In genomic region chr5:180799902-180800801, GRCh38 we compare ENCODE assay signal across 9 cellular contexts. TPM values are rescaled to one million over a fixed set of nuclear protein-coding genes. Genes with fewer than 3 reads are reported as not detected.
DNase-seq lines count a peak whose midpoint lies in the region; ATAC-seq and TF ChIP-seq lines count a peak whose summit lies in the region.
"Had no signal": no experiment of that assay in that cellular context is flagged by ENCODE, and none has a peak within 500 bp of the region (broad histone marks: within the 10 kb centered on the region; RNA-seq: fewer than 3 reads in every experiment).

No MANE protein-coding gene starts in this region.

- intact Hi-C loops in activated CD4-positive, alpha-beta T cell treated with anti-CD3 and anti-CD28 coated beads for 36 hours (cut with DNase I, micrococcal nuclease), result loop anchor here in 1 of 2 experiments (5.0 kb wide), 1 partner anchor 372 kb away; no protein-coding TSS in a partner anchor

- no peak overlapping the region for H3K4me3 ChIP-seq in fibroblast of villous mesenchyme (ENCODE audit: low read depth, low read length)

- POLR2A ChIA-PET in activated CD4-positive, alpha-beta T cell treated with anti-CD3 and anti-CD28 coated beads for 36 hours (lab: Charles Lee), result interaction anchor here (0.6 kb wide), 1 partner anchor 31 kb away, joined by 3 read pairs; no protein-coding TSS in a partner anchor

- DNase-seq in activated CD4-positive, alpha-beta T cell treated with anti-CD3 and anti-CD28 coated beads for 36 hours, result no peak
- DNase-seq in activated CD4-positive, alpha-beta T cell treated with anti-CD3 and anti-CD28 coated beads, Interleukin-2, amount 50 U/mL, for 1 hour, result no peak
- DNase-seq in activated CD8-positive, alpha-beta memory T cell treated with anti-CD3 and anti-CD28 coated beads, Interleukin-2, amount 50 U/mL, for 4 hours, result peak; percentile 18
- DNase-seq in fibroblast of villous mesenchyme (ENCODE audit: low read depth) (peak; percentile 61), COLO668 (lab: John Stamatoyannopoulos, UW; ENCODE audit: unreplicated experiment) (no peak), NCI-H774 (lab: John Stamatoyannopoulos, UW) (no peak)
- no peak for DNase-seq in stimulated activated naive CD8-positive, alpha-beta T cell treated with anti-CD3 and anti-CD28 coated beads, Interleukin-15, amount 100 ng/mL, for 72 hours
- DNase-seq: AML-193 had no signal

- no peaks in the 10 kb centered on the region for H3K9me3 Mint-ChIP-seq in activated CD4-positive, alpha-beta T cell treated with anti-CD3 and anti-CD28 coated beads for 36 hours (ENCODE audit: low read depth)
- H3K9me3 Mint-ChIP-seq in stimulated activated naive CD8-positive, alpha-beta T cell treated with anti-CD3 and anti-CD28 coated beads, Interleukin-15, amount 100 ng/mL, for 72 hours, result no peaks in the 10 kb centered on the region

- CTCF ChIA-PET in activated CD4-positive, alpha-beta T cell treated with anti-CD3 and anti-CD28 coated beads for 36 hours (lab: Charles Lee), result interaction anchor here (0.5 to 1.8 kb wide), 6 partner anchors 11 to 451 kb away, joined by 3 to 11 read pairs (median 3); no protein-coding TSS in a partner anchor

- peak overlapping the region; percentile 55 for H3K27ac Mint-ChIP-seq in activated CD4-positive, alpha-beta T cell treated with anti-CD3 and anti-CD28 coated beads for 36 hours
- peak overlapping the region; percentile 69 to 74 for H3K27ac Mint-ChIP-seq in stimulated activated naive CD8-positive, alpha-beta T cell treated with anti-CD3 and anti-CD28 coated beads, Interleukin-15, amount 100 ng/mL, for 72 hours

- H3K4me1 Mint-ChIP-seq in activated CD4-positive, alpha-beta T cell treated with anti-CD3 and anti-CD28 coated beads for 36 hours, result peaks cover 74% of the 10 kb centered on the region
- peaks cover 86% of the 10 kb centered on the region for H3K4me1 Mint-ChIP-seq in stimulated activated naive CD8-positive, alpha-beta T cell treated with anti-CD3 and anti-CD28 coated beads, Interleukin-15, amount 100 ng/mL, for 72 hours

- no peak for ATAC-seq in activated CD4-positive, alpha-beta T cell treated with anti-CD3 and anti-CD28 coated beads for 36 hours
- ATAC-seq in stimulated activated naive CD8-positive, alpha-beta T cell treated with anti-CD3 and anti-CD28 coated beads, Interleukin-15, amount 100 ng/mL, for 72 hours, result peak; percentile 36
- no peak for ATAC-seq in HG02970 (IDR thresholded peaks at IDR 0.05; ENCODE audit: low FRiP score, unreplicated experiment)

- peaks cover 74% of the 10 kb centered on the region for H3K36me3 Mint-ChIP-seq in activated CD4-positive, alpha-beta T cell treated with anti-CD3 and anti-CD28 coated beads for 36 hours (ENCODE audit: low read depth)

- peak overlapping the region; percentile 54 for H3K4me3 Mint-ChIP-seq in activated CD4-positive, alpha-beta T cell treated with anti-CD3 and anti-CD28 coated beads for 36 hours
- H3K4me3 Mint-ChIP-seq in stimulated activated naive CD8-positive, alpha-beta T cell treated with anti-CD3 and anti-CD28 coated beads, Interleukin-15, amount 100 ng/mL, for 72 hours, result peak overlapping the region; percentile 85 to 90

- TF ChIP-seq CTCF in fibroblast of villous mesenchyme (IDR thresholded peaks at IDR 0.05; ENCODE audit: insufficient read depth, low read depth, low read length), result peak; percentile 5

- no peaks in the 10 kb centered on the region for H3K27me3 Mint-ChIP-seq in activated CD4-positive, alpha-beta T cell treated with anti-CD3 and anti-CD28 coated beads for 36 hours
- no peaks in the 10 kb centered on the region for H3K27me3 Mint-ChIP-seq in stimulated activated naive CD8-positive, alpha-beta T cell treated with anti-CD3 and anti-CD28 coated beads, Interleukin-15, amount 100 ng/mL, for 72 hours

RNA-seq across cellular contexts. Expression of gene MGAT1, which starts 2.5 kb away (rescaled TPM):
- 100 to 1,000 TPM in 1 of 2 experiments, 10 to 100 TPM in 1; 93.2 to 125 TPM for total RNA-seq in activated CD4-positive, alpha-beta T cell treated with anti-CD3 and anti-CD28 coated beads for 36 hours
- total RNA-seq in fibroblast of villous mesenchyme, result 98.6 and 104 TPM in 2 replicates

Comparison
In these comparisons a context has a peak if more than half of its experiments do, and no peak if none do; other contexts are left out.
1. DNase-seq: peak in activated CD8-positive, alpha-beta memory T cell treated with anti-CD3 and anti-CD28 coated beads, Interleukin-2, amount 50 U/mL, for 4 hours (single experiment) and fibroblast of villous mesenchyme (single experiment); none in activated CD4-positive, alpha-beta T cell treated with anti-CD3 and anti-CD28 coated beads for 36 hours (single experiment), activated CD4-positive, alpha-beta T cell treated with anti-CD3 and anti-CD28 coated beads, Interleukin-2, amount 50 U/mL, for 1 hour (single experiment), stimulated activated naive CD8-positive, alpha-beta T cell treated with anti-CD3 and anti-CD28 coated beads, Interleukin-15, amount 100 ng/mL, for 72 hours (0 of 2), COLO668 (single experiment) and NCI-H774 (single experiment).